In the genomic region with DNA sequence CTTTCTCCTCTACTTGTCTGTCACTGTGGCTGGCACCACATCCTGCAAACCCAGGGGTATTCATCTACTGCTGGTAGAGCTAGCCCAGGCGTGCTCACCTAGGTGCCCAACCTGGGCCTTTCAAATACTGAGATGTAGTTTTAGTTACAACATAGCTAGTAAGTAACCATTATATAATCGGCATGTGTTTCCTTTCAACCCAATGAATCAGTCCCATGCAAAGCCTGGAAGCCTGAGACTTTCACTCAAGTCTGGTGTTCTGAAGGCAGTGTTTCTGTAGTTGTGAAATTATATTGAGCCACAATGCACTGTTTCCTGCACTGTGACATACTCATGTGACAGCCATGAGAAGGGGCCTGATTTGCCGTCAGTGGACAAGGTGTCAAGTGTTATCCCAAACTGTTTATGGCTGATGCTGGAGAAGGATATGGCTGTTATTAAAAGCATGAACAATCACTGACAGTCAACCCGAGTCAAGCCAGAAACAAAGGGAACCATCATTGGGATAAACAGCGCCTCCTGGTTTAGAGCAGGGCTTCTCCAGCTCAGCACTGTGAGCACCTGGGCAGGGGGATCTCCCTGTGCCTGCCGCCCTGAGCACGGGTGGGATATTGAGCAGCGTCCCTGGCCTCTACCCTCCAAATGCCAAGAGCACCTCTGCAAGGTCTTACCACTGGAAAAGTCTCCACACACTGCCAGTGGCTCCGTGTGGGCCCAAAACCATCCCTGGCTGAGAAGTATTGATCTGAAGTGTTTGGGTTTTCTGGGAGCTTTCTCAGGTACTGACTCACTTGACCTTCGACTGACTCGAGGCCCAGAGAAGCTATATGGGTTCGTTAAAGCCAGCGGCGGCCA, we compare ENCODE assay signal across 8 cellular contexts. TPM values are rescaled to one million over a fixed set of nuclear protein-coding genes. Genes with fewer than 3 reads are reported as not detected.
DNase-seq lines count a peak whose midpoint lies in the region; ATAC-seq, FAIRE-seq and TF ChIP-seq lines count a peak whose summit lies in the region.

No MANE protein-coding gene starts in this region.

- peak overlapping the region; percentile 89 for H3K4me3 Mint-ChIP-seq in activated CD4-positive, alpha-beta memory T cell treated with anti-CD3 and anti-CD28 coated beads, Interleukin-2, amount 10 ng/mL, durations not matched to agents 7 days and 5 days
- H3K4me3 Mint-ChIP-seq in glutamatergic neuron (ENCODE audit: unreplicated experiment): peak overlapping the region; percentile 98

- peak overlapping the region; percentile 80 to 94 (median 88) for H3K4me3 ChIP-seq in gastrocnemius medialis

- H3K27ac ChIP-seq in gastrocnemius medialis: peak overlapping the region; percentile 91 to 96 (median 95)

- H3K27ac Mint-ChIP-seq in activated CD4-positive, alpha-beta memory T cell treated with anti-CD3 and anti-CD28 coated beads, Interleukin-2, amount 10 ng/mL, durations not matched to agents 7 days and 5 days: peak overlapping the region; percentile 90
- H3K27ac Mint-ChIP-seq in glutamatergic neuron (ENCODE audit: unreplicated experiment): peak overlapping the region; percentile 95

- CTCF ChIA-PET in activated CD4-positive, alpha-beta memory T cell treated with anti-CD3 and anti-CD28 coated beads, Interleukin-2, amount 10 ng/mL, durations not matched to agents 7 days and 5 days (lab: Charles Lee): interaction anchor here (0.5 to 1.8 kb wide), 5 partner anchors 13 to 648 kb away, joined by 3 to 14 read pairs (median 4); a partner anchor contains a TSS

- DNase-seq in D721Med (ENCODE audit: insufficient read length, low spot score): no peak
- DNase-seq in HT-29 (ENCODE audit: low spot score): peak; percentile 56
- DNase-seq in activated CD4-positive, alpha-beta memory T cell treated with anti-CD3 and anti-CD28 coated beads, Interleukin-2, amount 10 ng/mL, durations not matched to agents 7 days and 5 days: peak; percentile 43
- DNase-seq in glutamatergic neuron: no peak
- peak; percentile 55 to 69 for DNase-seq in gastrocnemius medialis
- no peak for DNase-seq in middle frontal gyrus (ENCODE audit: extremely low spot score, low spot score)

- POLR2A ChIA-PET in activated CD4-positive, alpha-beta memory T cell treated with anti-CD3 and anti-CD28 coated beads, Interleukin-2, amount 10 ng/mL, durations not matched to agents 7 days and 5 days (lab: Charles Lee): interaction anchor here (0.6 to 4.4 kb wide), 9 partner anchors 8 to 130 kb away, joined by 3 to 60 read pairs (median 3); a partner anchor contains a TSS

- TF ChIP-seq CTCF in D721Med (IDR thresholded peaks at IDR 0.05; ENCODE audit: insufficient read depth, missing control alignments): peak; percentile 35
- TF ChIP-seq CTCF in glutamatergic neuron (IDR thresholded peaks at IDR 0.05; ENCODE audit: partially characterized antibody, unreplicated experiment): no peak
- peak in 1 of 5 experiments; percentile 15 for TF ChIP-seq CTCF in gastrocnemius medialis (IDR thresholded peaks at IDR 0.05 in 4 of 5, conservative IDR thresholded peaks at IDR 0.05 in 1 of 5)

- intact Hi-C loops in gastrocnemius medialis (cut with DNase I; ENCODE audit: low total_unique reads): loop anchor here (2.0 to 10.0 kb wide), 4 partner anchors 41 to 655 kb away; a partner anchor contains a TSS

- H3K36me3 ChIP-seq in gastrocnemius medialis: peaks cover 5 to 40% of the 10 kb centered on the region in 2 donors

- H3K27me3 Mint-ChIP-seq in activated CD4-positive, alpha-beta memory T cell treated with anti-CD3 and anti-CD28 coated beads, Interleukin-2, amount 10 ng/mL, durations not matched to agents 7 days and 5 days: no peaks in the 10 kb centered on the region
- peaks cover 21% of the 10 kb centered on the region for H3K27me3 Mint-ChIP-seq in glutamatergic neuron (ENCODE audit: unreplicated experiment)

- FAIRE-seq in D721Med (lab: Jason Lieb, UNC): no peak

- H3K4me1 Mint-ChIP-seq in activated CD4-positive, alpha-beta memory T cell treated with anti-CD3 and anti-CD28 coated beads, Interleukin-2, amount 10 ng/mL, durations not matched to agents 7 days and 5 days: peaks cover 58% of the 10 kb centered on the region
- peaks cover 23% of the 10 kb centered on the region for H3K4me1 Mint-ChIP-seq in glutamatergic neuron (ENCODE audit: low read depth, unreplicated experiment)

- peaks cover 38 to 49% of the 10 kb centered on the region in 2 donors for H3K4me1 ChIP-seq in gastrocnemius medialis

- TF ChIP-seq POLR2A in gastrocnemius medialis (IDR thresholded peaks at IDR 0.05): peak in 1 of 2 donors; percentile 73

- ATAC-seq in gastrocnemius medialis: peak; percentile 46 to 56
- ATAC-seq in HG02870 (IDR thresholded peaks at IDR 0.05; ENCODE audit: unreplicated experiment): no peak
- ATAC-seq in HG03571 (IDR thresholded peaks at IDR 0.05; ENCODE audit: unreplicated experiment): no peak

- H3K27me3 ChIP-seq in gastrocnemius medialis: no peaks in the 10 kb centered on the region

- H3K9me3 ChIP-seq in gastrocnemius medialis: no peaks in the 10 kb centered on the region

- no peaks in the 10 kb centered on the region for H3K9me3 Mint-ChIP-seq in activated CD4-positive, alpha-beta memory T cell treated with anti-CD3 and anti-CD28 coated beads, Interleukin-2, amount 10 ng/mL, durations not matched to agents 7 days and 5 days
- peaks cover 26% of the 10 kb centered on the region for H3K9me3 Mint-ChIP-seq in glutamatergic neuron (ENCODE audit: unreplicated experiment)

- H3K36me3 Mint-ChIP-seq in activated CD4-positive, alpha-beta memory T cell treated with anti-CD3 and anti-CD28 coated beads, Interleukin-2, amount 10 ng/mL, durations not matched to agents 7 days and 5 days (ENCODE audit: low read depth): peaks cover 59% of the 10 kb centered on the region
- peaks cover 5% of the 10 kb centered on the region for H3K36me3 Mint-ChIP-seq in glutamatergic neuron (ENCODE audit: unreplicated experiment)

- in situ Hi-C loops in gastrocnemius medialis (cut with MboI; ENCODE audit: low sequenced_read_pairs in 4 of 4): loop anchor here in 3 of 4 donors (10.0 to 25.0 kb wide), 2 partner anchors 117 to 129 kb away; no protein-coding TSS in a partner anchor

RNA-seq across cellular contexts. Expression of a gene that starts 1.6 kb away (rescaled TPM):
- 822 and 933 TPM in 2 replicates for total RNA-seq in HT-29 (2014; rRNA removed; shearing (Covaris generic))
- 100 to 1,000 TPM; 243 to 246 TPM for total RNA-seq in activated CD4-positive, alpha-beta memory T cell treated with anti-CD3 and anti-CD28 coated beads, Interleukin-2, amount 10 ng/mL, durations not matched to agents 7 days and 5 days
- 289 TPM for total RNA-seq in glutamatergic neuron (ENCODE audit: unreplicated experiment)
- 1,000 to 10,000 TPM in 2 of 4 donors, 100 to 1,000 TPM in 2; 632 to 1,338 (median 1,003) TPM for total RNA-seq in gastrocnemius medialis

RNA-seq across cellular contexts. Expression of a gene that starts 1.9 kb away (rescaled TPM):
- total RNA-seq in HT-29 (2014; rRNA removed; shearing (Covaris generic)): 57.1 and 65.8 TPM in 2 replicates
- total RNA-seq in activated CD4-positive, alpha-beta memory T cell treated with anti-CD3 and anti-CD28 coated beads, Interleukin-2, amount 10 ng/mL, durations not matched to agents 7 days and 5 days: 10 to 100 TPM; 15.1 to 16.7 TPM
- total RNA-seq in glutamatergic neuron (ENCODE audit: unreplicated experiment) (50.4 TPM), gastrocnemius medialis (10 to 100 TPM; 11.5 to 31.8 (median 16.9) TPM)

RNA-seq across cellular contexts. Expression of a gene that starts 19.3 kb away (rescaled TPM):
- 76.1 and 80.0 TPM in 2 replicates for total RNA-seq in HT-29 (2014; rRNA removed; shearing (Covaris generic))
- total RNA-seq in activated CD4-positive, alpha-beta memory T cell treated with anti-CD3 and anti-CD28 coated beads, Interleukin-2, amount 10 ng/mL, durations not matched to agents 7 days and 5 days: 10 to 100 TPM; 38.9 to 39.0 TPM
- total RNA-seq in glutamatergic neuron (ENCODE audit: unreplicated experiment) (73.6 TPM), gastrocnemius medialis (10 to 100 TPM; 28.0 to 52.5 (median 36.2) TPM)

RNA-seq across cellular contexts. Expression of a gene that starts 41.2 kb away (rescaled TPM):
- total RNA-seq in HT-29 (2014; rRNA removed; shearing (Covaris generic)): 41.9 and 44.2 TPM in 2 replicates
- 10 to 100 TPM; 25.6 to 27.2 TPM for total RNA-seq in activated CD4-positive, alpha-beta memory T cell treated with anti-CD3 and anti-CD28 coated beads, Interleukin-2, amount 10 ng/mL, durations not matched to agents 7 days and 5 days
- total RNA-seq in glutamatergic neuron (ENCODE audit: unreplicated experiment) (27.1 TPM), gastrocnemius medialis (10 to 100 TPM; 21.0 to 50.8 (median 29.3) TPM)

Comparison
In these comparisons a context has a peak if more than half of its experiments do, and no peak if none do; other contexts are left out.
1. DNase-seq: peak in HT-29 (single experiment), activated CD4-positive, alpha-beta memory T cell treated with anti-CD3 and anti-CD28 coated beads, Interleukin-2, amount 10 ng/mL, durations not matched to agents 7 days and 5 days (single experiment) and gastrocnemius medialis (2 of 2); none in D721Med (single experiment), glutamatergic neuron (single experiment) and middle frontal gyrus (single experiment).
2. ATAC-seq: peak in gastrocnemius medialis (2 of 2); none in HG02870 (single experiment) and HG03571 (single experiment).